ENCODE assay signal across 9 cellular contexts in genomic region chr2:141534671-141535359, GRCh38.
DNase-seq lines count a peak whose midpoint lies in the region; ATAC-seq and TF ChIP-seq lines count a peak whose summit lies in the region.
"Had no signal": no experiment of that assay in that cellular context is flagged by ENCODE, and none has a peak within 500 bp of the region (broad histone marks: within the 10 kb centered on the region; RNA-seq: fewer than 3 reads in every experiment).

No MANE protein-coding gene starts in this region.

- H3K27ac ChIP-seq in cingulate gyrus (ENCODE audit: low read depth, low read length) (peak overlapping the region; percentile 63), vagina (no peak overlapping the region)

- no peaks in the 10 kb centered on the region for H3K36me3 ChIP-seq in vagina

- H3K9me3 ChIP-seq in vagina: no peaks in the 10 kb centered on the region

- peak; percentile 40 for DNase-seq in GM12865 (ENCODE audit: low read depth)
- DNase-seq in NCI-H187 (lab: John Stamatoyannopoulos, UW): no peak
- DNase-seq in vagina (ENCODE audit: extremely low spot score in 2 of 2): no peak
- no peak for DNase-seq in stimulated activated CD4-positive, alpha-beta T cell treated with anti-CD3 and anti-CD28 coated beads, Interleukin-4, amount 100 ng/mL, for 4 hours
- DNase-seq in A172 (ENCODE audit: low spot score): no peak
- DNase-seq: CD4-positive, alpha-beta T cell had no signal

- intact Hi-C loops in vagina (cut with DNase I): no loop called here

- no peak for TF ChIP-seq POLR2A in vagina (IDR thresholded peaks at IDR 0.05)

- H3K4me3 ChIP-seq in GM12865 (ENCODE audit: low read depth, low read length) (no peak overlapping the region), vagina (no peak overlapping the region)

- ATAC-seq in GM21528 (IDR thresholded peaks at IDR 0.05; ENCODE audit: low FRiP score, unreplicated experiment) (peak; percentile 88), HG03460 (IDR thresholded peaks at IDR 0.05; ENCODE audit: unreplicated experiment) (peak; percentile 73)

- TF ChIP-seq CTCF in GM12865 (IDR thresholded peaks at IDR 0.05; ENCODE audit: insufficient read depth, low read depth, low read length, missing control alignments) (no peak), vagina (IDR thresholded peaks at IDR 0.05) (no peak)

- H3K27me3 ChIP-seq in vagina: no peaks in the 10 kb centered on the region

- H3K4me1 ChIP-seq in vagina: no peaks in the 10 kb centered on the region
